Comparison of ENCODE assay signal across 26 cellular contexts in the genomic region with DNA sequence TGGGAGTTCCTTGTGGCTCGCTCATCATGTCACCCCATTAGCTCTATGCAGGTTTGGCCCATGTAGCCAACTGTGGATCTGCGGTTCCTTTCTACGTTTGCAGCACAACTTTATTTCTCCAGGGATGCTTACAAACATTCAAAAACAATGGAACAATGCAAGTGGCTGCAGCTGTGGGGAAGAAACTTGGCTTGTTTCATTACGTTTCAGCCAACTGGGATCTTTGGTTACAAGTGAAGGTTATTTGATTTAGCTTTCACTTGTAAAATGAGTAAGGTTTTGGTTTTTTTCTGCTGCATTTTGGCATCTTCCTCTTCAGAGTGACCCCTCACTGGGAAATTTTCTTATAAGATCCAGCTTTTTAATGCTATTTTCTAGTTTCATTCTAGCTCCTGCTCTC.
DNase-seq lines count a peak whose midpoint lies in the region; ATAC-seq, FAIRE-seq and TF ChIP-seq lines count a peak whose summit lies in the region.
"Had no signal": no experiment of that assay in that cellular context is flagged by ENCODE, and none has a peak within 500 bp of the region (broad histone marks: within the 10 kb centered on the region; RNA-seq: fewer than 3 reads in every experiment).

No MANE protein-coding gene starts in this region.

- peak; percentile 81 for FAIRE-seq in GM12892 (lab: Jason Lieb, UNC)
- FAIRE-seq: kidney had no signal

- H3K27ac ChIP-seq in cingulate gyrus (ENCODE audit: low read depth, low read length) (peak overlapping the region; percentile 39), lower lobe of right lung (peak overlapping the region; percentile 11)
- H3K27ac ChIP-seq: body of pancreas, thyroid gland had no signal

- H3K36me3 ChIP-seq in lower lobe of right lung = peaks cover 31% of the 10 kb centered on the region
- H3K36me3 ChIP-seq: ovary, thyroid gland had no signal

- TF ChIP-seq CTCF in lower lobe of right lung (IDR thresholded peaks at IDR 0.05) = no peak

- DNase-seq in GM12892 (ENCODE audit: insufficient read length) = no peak
- DNase-seq in lower lobe of right lung = no peak
- peak; percentile 16 for DNase-seq in skeletal muscle cell (ENCODE audit: low read depth)
- no peak for DNase-seq in T-helper 9 cell
- DNase-seq in NCI-H524 (lab: John Stamatoyannopoulos, UW) = no peak
- DNase-seq: activated CD4-positive, alpha-beta T cell treated with anti-CD3 and anti-CD28 coated beads for 4 hours; activated CD8-positive, alpha-beta T cell treated with anti-CD3 and anti-CD28 coated beads, Interleukin-2, amount 10 ng/mL, durations not matched to agents 7 days and 5 days; activated naive CD4-positive, alpha-beta T cell treated with anti-CD3 and anti-CD28 coated beads, Interleukin-2, amount 50 U/mL, for 16 hours; body of pancreas; CD4-positive, alpha-beta memory T cell; HFFc6; kidney; mucosa of descending colon; NCI-H146; NCI-H2107; NCI-H774; ovary; retina; SHP77 treated with DMSO at 0.1 percent for 48 hours; stimulated activated CD4-positive, alpha-beta T cell treated with anti-CD3 and anti-CD28 coated beads, Interleukin-2, amount 100 ng/mL, for 24 hours; thyroid gland had no signal

- H3K4me3 ChIP-seq in lower lobe of right lung = no peak overlapping the region
- H3K4me3 ChIP-seq in skeletal muscle cell (ENCODE audit: low read depth, low read length) = no peak overlapping the region
- H3K4me3 ChIP-seq: body of pancreas, mucosa of descending colon, ovary, thyroid gland had no signal

- H3K9me3 ChIP-seq in lower lobe of right lung = no peaks in the 10 kb centered on the region
- H3K9me3 ChIP-seq: body of pancreas, mucosa of descending colon, ovary, thyroid gland had no signal

- ATAC-seq in lower lobe of right lung (no peak), GM21526 (IDR thresholded peaks at IDR 0.05; ENCODE audit: low FRiP score, unreplicated experiment) (no peak)
- no peak for ATAC-seq in activated CD4-positive, CD25-positive, alpha-beta regulatory T cell treated with anti-CD3 and anti-CD28 coated beads, Interleukin-2, amount 50 U/mL, for 24 hours
- ATAC-seq: activated CD8-positive, alpha-beta T cell treated with anti-CD3 and anti-CD28 coated beads, Interleukin-2, amount 10 ng/mL, durations not matched to agents 7 days and 5 days; body of pancreas; mucosa of descending colon; natural killer cell treated with Interleukin-12 subunit alpha and Interleukin-12 subunit beta and Interleukin-15 and Interleukin-18, amount 100 ng/mL, for 72 hours; Panc1 had no signal

- H3K27me3 ChIP-seq in lower lobe of right lung (ENCODE audit: low read depth) = no peaks in the 10 kb centered on the region
- H3K27me3 ChIP-seq: body of pancreas, ovary, thyroid gland had no signal

- TF ChIP-seq POLR2A in GM12892 (IDR thresholded peaks at IDR 0.05; ENCODE audit: low read depth, low read length) = no peak

- no peaks in the 10 kb centered on the region for H3K4me1 ChIP-seq in lower lobe of right lung
- H3K4me1 ChIP-seq: body of pancreas, thyroid gland had no signal

- intact Hi-C loops in lower lobe of right lung (cut with DNase I) = no loop called here
